8 cellular contexts compared by ENCODE assay signal in the genomic region with DNA sequence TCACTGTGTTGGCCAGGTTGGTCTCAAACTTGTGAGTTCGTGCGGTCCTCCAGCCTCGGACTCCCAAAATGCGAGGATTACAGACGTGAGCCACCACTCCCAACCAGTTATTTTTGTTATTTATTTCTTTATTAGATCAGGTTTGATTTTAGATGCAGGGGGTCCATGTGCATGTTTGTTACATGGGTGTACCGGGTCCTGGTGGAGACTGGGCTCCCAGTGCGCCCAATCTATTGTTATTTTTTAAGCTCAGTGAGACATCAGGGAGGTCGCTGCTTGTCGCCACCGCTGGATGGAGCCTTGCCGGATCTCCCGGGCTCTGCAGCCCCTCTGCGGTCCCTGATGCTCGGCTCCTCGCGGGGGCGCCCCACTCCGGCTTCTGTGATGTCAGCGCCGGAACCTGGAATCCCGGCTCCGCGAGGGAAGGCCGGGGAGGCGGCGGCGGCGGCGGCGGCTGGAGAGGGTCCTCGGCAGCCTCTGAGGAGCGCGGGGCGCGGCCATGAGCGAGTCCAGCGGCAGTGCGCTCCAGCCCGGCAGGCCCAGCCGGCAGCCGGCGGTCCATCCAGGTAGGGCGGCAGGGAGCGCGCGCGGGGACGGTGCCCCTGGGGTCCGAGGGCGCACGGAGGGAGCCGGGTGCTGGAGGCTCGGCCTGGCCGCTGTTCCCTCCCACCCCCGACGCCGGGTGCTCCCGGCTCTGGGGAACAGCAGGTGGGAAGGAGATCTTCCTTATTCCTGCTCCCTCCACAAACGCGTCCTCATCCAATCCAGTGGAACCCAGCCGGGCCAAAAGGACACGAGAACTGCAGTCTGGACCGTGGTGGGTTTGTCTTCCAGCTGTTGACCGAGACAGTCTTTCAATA. TPM values are rescaled to one million over a fixed set of nuclear protein-coding genes. Genes with fewer than 3 reads are reported as not detected.
DNase-seq lines count a peak whose midpoint lies in the region; ATAC-seq and TF ChIP-seq lines count a peak whose summit lies in the region.

TSS of gene TMC7 (plus strand) at position 370 of the 860 bp plus-strand sequence. CDS start at position 500, 130 bp downstream.

- no peaks in the 10 kb centered on the region for H3K27me3 Mint-ChIP-seq in MCF 10A (ENCODE audit: insufficient read depth, unreplicated experiment)

- no peaks in the 10 kb centered on the region for H3K9me2 ChIP-seq in PC-9 (ENCODE audit: insufficient read depth)

- DNase-seq in DMS 273 (lab: John Stamatoyannopoulos, UW; ENCODE audit: unreplicated experiment) (peak; percentile 95), PC-9 (peak; percentile 70 to 94), MCF 10A (ENCODE audit: unreplicated experiment) (peak; percentile 84), retinal pigment epithelial cell (ENCODE audit: low read depth) (peak; percentile 68)

- H3K27me3 ChIP-seq in KMS-11 (ENCODE audit: insufficient read depth, low read depth) (no peaks in the 10 kb centered on the region), PC-9 (ENCODE audit: insufficient read depth, low read depth) (no peaks in the 10 kb centered on the region)

- BruUV-seq in PC-9 (replicated peaks; lab: Mats Ljungman, UMichigan) (no TSS peak), MCF 10A (replicated peaks; lab: Mats Ljungman, UMichigan) (no TSS peak)

- H4K20me1 ChIP-seq in KMS-11 (ENCODE audit: insufficient read depth) (no peaks in the 10 kb centered on the region), PC-9 (ENCODE audit: insufficient read depth) (no peaks in the 10 kb centered on the region)

- POLR2A ChIA-PET in PC-9 (lab: Charles Lee; ENCODE audit: unreplicated experiment), result interaction anchor here (0.6 to 0.7 kb wide), 4 partner anchors 14 to 134 kb away, joined by 3 to 8 read pairs (median 5); no protein-coding TSS in a partner anchor
- POLR2A ChIA-PET in MCF 10A (lab: Yijun Ruan, JAX), result interaction anchor here (0.6 to 2.8 kb wide), 18 partner anchors 11 to 155 kb away, joined by 3 to 13 read pairs (median 4); partner anchors contain the start of genes COQ7 and SMG1

- H2AFZ ChIP-seq in KMS-11 (ENCODE audit: low read depth), result peak within 1 kb of the TSS; percentile 30; the same call in 1 of the 2 replicates
- peak within 1 kb of the TSS; percentile 78 for H2AFZ ChIP-seq in PC-9

- TF ChIP-seq CTCF in KMS-11 (conservative IDR thresholded peaks at IDR 0.05; ENCODE audit: low read depth, low read length) (no peak), PC-9 (conservative IDR thresholded peaks at IDR 0.05) (peak; percentile 79), MCF 10A (IDR thresholded peaks at IDR 0.05; ENCODE audit: unreplicated experiment) (peak; percentile 92), retinal pigment epithelial cell (conservative IDR thresholded peaks at IDR 0.05; ENCODE audit: low read depth, low read length) (peak; percentile 88)

- H3K4me3 Mint-ChIP-seq in MCF 10A (ENCODE audit: unreplicated experiment), result peak within 1 kb of the TSS; percentile 72

- ATAC-seq in GM18873 (IDR thresholded peaks at IDR 0.05; ENCODE audit: low FRiP score, unreplicated experiment) (no peak), GM18519 (IDR thresholded peaks at IDR 0.05; ENCODE audit: low FRiP score, unreplicated experiment) (no peak)

- no peak within 1 kb of the TSS for H3K9ac ChIP-seq in KMS-11

- H3K4me3 ChIP-seq in KMS-11 (IDR thresholded peaks at IDR 0.05; ENCODE audit: insufficient read depth, low read depth, low read length) (no peak within 1 kb of the TSS), PC-9 (peak within 1 kb of the TSS; percentile 74), iPS-11a (ENCODE audit: low read depth, low read length) (peak within 1 kb of the TSS; percentile 67), retinal pigment epithelial cell (ENCODE audit: low read length) (peak within 1 kb of the TSS; percentile 66)

- peaks cover 20% of the 10 kb centered on the region; the same call in 1 of the 2 replicates for H3F3A ChIP-seq in PC-9 (ENCODE audit: insufficient read depth, low read depth)

- intact Hi-C loops in PC-9 (cut with micrococcal nuclease; ENCODE audit: unreplicated experiment), result loop anchor here (1.0 to 10.0 kb wide), 6 partner anchors 25 to 541 kb away; partner anchors contain the start of genes ARL6IP1, CCP110, COQ7 and GDE1
- intact Hi-C loops in MCF 10A (cut with micrococcal nuclease), result loop anchor here (1.0 to 2.0 kb wide), 3 partner anchors 84 to 391 kb away; partner anchors contain the start of gene COQ7

- H3K4me1 Mint-ChIP-seq in MCF 10A (ENCODE audit: insufficient read depth, unreplicated experiment), result peaks cover 9% of the 10 kb centered on the region

- H3K36me3 ChIP-seq in KMS-11 (ENCODE audit: insufficient read depth) (no peaks in the 10 kb centered on the region), PC-9 (ENCODE audit: low read depth) (no peaks in the 10 kb centered on the region)

- H3K9me3 Mint-ChIP-seq in MCF 10A (ENCODE audit: unreplicated experiment), result no peaks in the 10 kb centered on the region

- H3K4me2 ChIP-seq in KMS-11, result no peak within 1 kb of the TSS
- H3K4me2 ChIP-seq in PC-9, result peak within 1 kb of the TSS; percentile 96

- H3K9me3 ChIP-seq in PC-9 (ENCODE audit: insufficient read depth, low read depth), result no peaks in the 10 kb centered on the region

- H3K27ac Mint-ChIP-seq in MCF 10A (ENCODE audit: low read depth, unreplicated experiment), result peak within 1 kb of the TSS; percentile 49

- CTCF ChIA-PET in PC-9 (lab: Charles Lee) (interaction anchor here (0.5 to 1.4 kb wide), 13 partner anchors 25 to 543 kb away, joined by 3 to 19 read pairs (median 4); partner anchors contain the start of gene ARL6IP1), MCF 10A (lab: Yijun Ruan, JAX) (interaction anchor here (0.6 to 7.0 kb wide), 60 partner anchors 9 to 442 kb away, joined by 3 to 202 read pairs (median 4); partner anchors contain the start of gene COQ7)

- H3K27ac ChIP-seq in KMS-11 (no peak within 1 kb of the TSS), PC-9 (no peak within 1 kb of the TSS)

- H3K36me3 Mint-ChIP-seq in MCF 10A (ENCODE audit: insufficient read depth, unreplicated experiment), result no peaks in the 10 kb centered on the region

- H3K79me2 ChIP-seq in KMS-11 (ENCODE audit: insufficient read depth, low read depth) (no peaks in the 10 kb centered on the region), PC-9 (ENCODE audit: low read depth) (no peaks in the 10 kb centered on the region)

- no peaks in the 10 kb centered on the region for H3K4me1 ChIP-seq in KMS-11 (ENCODE audit: low read depth, poor library complexity, severe bottlenecking)
- peaks cover 28% of the 10 kb centered on the region for H3K4me1 ChIP-seq in PC-9 (replicated peaks; ENCODE audit: insufficient read depth)

RNA-seq across cellular contexts. Expression of gene TMC7, which starts in this region (rescaled TPM):
- total RNA-seq in PC-9 (2021) (4.3 and 4.4 TPM in 2 replicates), MCF 10A (2022) (4.1 and 6.0 TPM in 2 replicates)
